ENCODE assay signal across 9 cellular contexts in genomic region chr9:137150485-137151060, GRCh38. TPM values are rescaled to one million over a fixed set of nuclear protein-coding genes. Genes with fewer than 3 reads are reported as not detected.
DNase-seq lines count a peak whose midpoint lies in the region; ATAC-seq and TF ChIP-seq lines count a peak whose summit lies in the region.
"Had no signal": no experiment of that assay in that cellular context is flagged by ENCODE, and none has a peak within 500 bp of the region (broad histone marks: within the 10 kb centered on the region; RNA-seq: fewer than 3 reads in every experiment).

No MANE protein-coding gene starts in this region.

- WGBS in stomach, 5 donors, result 22 to 42% (median 35%) methylated on average over 23 of the region's 23 CpGs

- DNase-seq in NCI-H345 (lab: John Stamatoyannopoulos, UW) (peak; percentile 75), NCI-H345 treated with DMSO at 0.1 percent for 48 hours (lab: John Stamatoyannopoulos, UW; ENCODE audit: unreplicated experiment) (no peak), HCT116 (ENCODE audit: low read depth, low spot score) (peak; percentile 81), NCI-H146 (lab: John Stamatoyannopoulos, UW) (peak; percentile 91), activated B cell treated with CpG ODN at 0.5 μM for 24 hours (peak; percentile 55), stomach (peak; percentile 67), nephron progenitor cell (no peak)

- TF ChIP-seq RAD21 in HCT116 (IDR thresholded peaks at IDR 0.05; ENCODE audit: low read depth), result no peak

- H3K9ac ChIP-seq in HCT116 (ENCODE audit: low read length), result no peak overlapping the region

- H2AFZ ChIP-seq in HCT116 (ENCODE audit: low read depth, low read length, poor library complexity, severe bottlenecking), result no peak overlapping the region

- peaks cover 8% of the 10 kb centered on the region for H3K27me3 Mint-ChIP-seq in activated B cell treated with CpG ODN at 0.5 μM for 24 hours
- H3K27me3 Mint-ChIP-seq in nephron progenitor cell (ENCODE audit: low read depth, poor library complexity), result peaks cover 57% of the 10 kb centered on the region

- RAD21 ChIA-PET in HCT116 (lab: Charles Lee; ENCODE audit: low non-redundant PET in 1 of 2, low total read pairs in 2 of 2, uncharacterized antibody in 2 of 2, unreplicated experiment in 2 of 2), result interaction anchor here (0.6 to 1.2 kb wide), 7 partner anchors 11 to 279 kb away, joined by 3 to 11 read pairs (median 7); partner anchors contain the start of genes ANAPC2 (in 1 of the 2) and SSNA1 (in 1 of the 2)

- H3K4me3 Mint-ChIP-seq in activated B cell treated with CpG ODN at 0.5 μM for 24 hours (no peak overlapping the region), nephron progenitor cell (no peak overlapping the region)

- H3K79me2 ChIP-seq in HCT116 (ENCODE audit: insufficient read depth, low read length), result no peaks in the 10 kb centered on the region

- BruUV-seq in HCT116 (replicated peaks; lab: Mats Ljungman, UMichigan), result no TSS peak

- H3K27me3 ChIP-seq in HCT116 (ENCODE audit: insufficient read depth, low read length) (no peaks in the 10 kb centered on the region), stomach (peaks cover 3 to 66% (median 32%) of the 10 kb centered on the region in 3 donors)

- ATAC-seq in HCT116, result peak; percentile 75
- ATAC-seq in activated B cell treated with CpG ODN at 0.5 μM for 24 hours (ENCODE audit: low read depth), result peak; percentile 66
- no peak for ATAC-seq in GM18873 (IDR thresholded peaks at IDR 0.05; ENCODE audit: low FRiP score, unreplicated experiment)

- H3K9me3 Mint-ChIP-seq in activated B cell treated with CpG ODN at 0.5 μM for 24 hours (no peaks in the 10 kb centered on the region), nephron progenitor cell (peaks cover 18% of the 10 kb centered on the region)

- H3K4me3 ChIP-seq in HCT116 (replicated peaks in 1 of 2; ENCODE audit: low read depth in 1 of 2, low read length in 2 of 2) (no peak overlapping the region), stomach (no peak overlapping the region)

- POLR2A ChIA-PET in HCT116 (lab: Charles Lee) (interaction anchor here (0.6 to 3.1 kb wide), 18 partner anchors 11 to 906 kb away, joined by 3 to 20 read pairs (median 4); partner anchors contain the start of genes ANAPC2, LRRC26, NRARP and SSNA1), activated B cell treated with CpG ODN at 0.5 μM for 24 hours (lab: Charles Lee) (interaction anchor here (0.6 to 3.1 kb wide), 17 partner anchors 11 to 842 kb away, joined by 3 to 76 read pairs (median 8); partner anchors contain the start of genes ANAPC2, GRIN1, MAN1B1 and SSNA1)

- intact Hi-C loops in HCT116 (cut with micrococcal nuclease) (no loop called here), activated B cell treated with CpG ODN at 0.5 μM for 24 hours (cut with micrococcal nuclease) (loop anchor here (1.0 to 2.0 kb wide), 8 partner anchors 21 to 359 kb away; partner anchors contain the start of genes ANAPC2, MAN1B1, PAXX and RNF208), stomach (cut with DNase I; ENCODE audit: low total_unique reads) (no loop called here)

- H3K27ac ChIP-seq in HCT116 (ENCODE audit: low read depth, low read length), result peak overlapping the region; percentile 47; the same call in 1 of the 2 replicates
- no peak overlapping the region for H3K27ac ChIP-seq in stomach

- no peaks in the 10 kb centered on the region for H3K9me2 ChIP-seq in HCT116 (ENCODE audit: insufficient read depth)

- H4K20me1 ChIP-seq in HCT116 (ENCODE audit: insufficient read depth), result no peaks in the 10 kb centered on the region

- no peak for TF ChIP-seq EP300 in stomach (IDR thresholded peaks at IDR 0.05)

- H3K4me1 ChIP-seq in HCT116 (ENCODE audit: control insufficient read depth in 1 of 2, insufficient read depth in 2 of 2, low read length in 2 of 2), result peaks cover 12 to 22% of the 10 kb centered on the region in 2 experiments
- no peaks in the 10 kb centered on the region for H3K4me1 ChIP-seq in stomach

- TF ChIP-seq POLR2A in HCT116 (IDR thresholded peaks at IDR 0.05; ENCODE audit: borderline replicate concordance, extremely low read depth, insufficient read depth, insufficient read length) (no peak), stomach (IDR thresholded peaks at IDR 0.05) (no peak)

- CTCF ChIA-PET in HCT116 (lab: Charles Lee) (interaction anchor here (0.7 to 2.7 kb wide), 17 partner anchors 11 to 1220 kb away, joined by 3 to 15 read pairs (median 6); partner anchors contain the start of genes ANAPC2, MAN1B1, RNF224 and SSNA1), activated B cell treated with CpG ODN at 0.5 μM for 24 hours (lab: Charles Lee) (interaction anchor here (0.6 to 1.1 kb wide), 4 partner anchors 14 to 115 kb away, joined by 3 to 4 read pairs (median 3); partner anchors contain the start of gene TPRN)

- TF ChIP-seq CTCF in HCT116 (IDR thresholded peaks at IDR 0.05 in 2 of 3, conservative IDR thresholded peaks at IDR 0.05 in 1 of 3; ENCODE audit: borderline replicate concordance in 1 of 3, insufficient read depth in 1 of 3, low read depth in 2 of 3, low read length in 2 of 3), result no peak
- TF ChIP-seq CTCF in activated B cell treated with CpG ODN at 0.5 μM for 24 hours (IDR thresholded peaks at IDR 0.05), result no peak
- TF ChIP-seq CTCF in stomach (IDR thresholded peaks at IDR 0.05), result no peak
- no peak for TF ChIP-seq CTCF in nephron progenitor cell (IDR thresholded peaks at IDR 0.05)

- H3K36me3 Mint-ChIP-seq in activated B cell treated with CpG ODN at 0.5 μM for 24 hours (ENCODE audit: low read depth), result no peaks in the 10 kb centered on the region
- no peaks in the 10 kb centered on the region for H3K36me3 Mint-ChIP-seq in nephron progenitor cell (ENCODE audit: low read depth)

- no peaks in the 10 kb centered on the region for H3K36me3 ChIP-seq in HCT116 (ENCODE audit: control insufficient read depth in 1 of 2, insufficient read depth in 2 of 2, low read length in 2 of 2)
- no peaks in the 10 kb centered on the region for H3K36me3 ChIP-seq in stomach

- H3K9me3 ChIP-seq in HCT116 (ENCODE audit: control insufficient read depth in 1 of 2, insufficient read depth in 1 of 2, low read depth in 1 of 2, low read length in 2 of 2), result no peaks in the 10 kb centered on the region; a peak in 1 of 4 replicates
- H3K9me3 ChIP-seq in stomach, result peaks cover 0 to 3% (median 0%) of the 10 kb centered on the region in 4 donors

- H3K27ac Mint-ChIP-seq in activated B cell treated with CpG ODN at 0.5 μM for 24 hours, result peak overlapping the region; percentile 92
- no peak overlapping the region for H3K27ac Mint-ChIP-seq in nephron progenitor cell

- H3K4me1 Mint-ChIP-seq in activated B cell treated with CpG ODN at 0.5 μM for 24 hours, result peaks cover 14% of the 10 kb centered on the region
- no peaks in the 10 kb centered on the region for H3K4me1 Mint-ChIP-seq in nephron progenitor cell

- no peak overlapping the region for H3K4me2 ChIP-seq in HCT116 (ENCODE audit: low read length)

TF ChIP-seq in HCT116, 20 proteins besides CTCF, POLR2A, EP300 and RAD21 (continues in another document):
- TF ChIP-seq REST (IDR thresholded peaks at IDR 0.05; ENCODE audit: low read depth) (no peak), MAX (IDR thresholded peaks at IDR 0.05) (no peak), ELF1 (IDR thresholded peaks at IDR 0.05; ENCODE audit: borderline replicate concordance, low read depth) (no peak)

RNA-seq across cellular contexts. Expression of gene GRIN1, which starts 11.6 kb away (rescaled TPM):
- total RNA-seq in HCT116 (2021; ENCODE audit: unreplicated experiment), result 23.1 TPM
- 8.6 and 12.5 TPM in 2 replicates for polyA plus RNA-seq in HCT116 (2012)
- 0.22 TPM in 1 of 2 replicates, not detected in the other for total RNA-seq in activated B cell treated with CpG ODN at 0.5 μM for 24 hours
- total RNA-seq in stomach, result under 1 TPM in 1 of 5 donors, not detected in 4; 0.55 TPM
- polyA plus RNA-seq in stomach, result under 1 TPM in 2 of 3 donors, not detected in 1; 0.25 to 0.31 TPM
- polyA plus RNA-seq: AG04450 had no signal

RNA-seq across cellular contexts. Expression of gene LRRC26, which starts 19.3 kb away (rescaled TPM):
- 2.4 TPM for total RNA-seq in HCT116 (2021; ENCODE audit: unreplicated experiment)
- 2.1 and 2.9 TPM in 2 replicates for polyA plus RNA-seq in HCT116 (2012)
- 0.31 TPM in 1 of 2 replicates, not detected in the other for total RNA-seq in activated B cell treated with CpG ODN at 0.5 μM for 24 hours
- 100 to 1,000 TPM in 1 of 5 donors, 10 to 100 TPM in 1, 1 to 10 TPM in 1, not detected in 2; 2.6 to 440 (median 11.2) TPM for total RNA-seq in stomach
- polyA plus RNA-seq in stomach, result 1 to 10 TPM in 2 of 3 donors, under 1 TPM in 1; 1.00 to 7.7 (median 3.7) TPM
- polyA plus RNA-seq: AG04450 had no signal

RNA-seq across cellular contexts. Expression of gene TMEM210, which starts 21.3 kb away (rescaled TPM):
- total RNA-seq in HCT116 (2021; ENCODE audit: unreplicated experiment) (not detected), activated B cell treated with CpG ODN at 0.5 μM for 24 hours (not detected in 2 replicates), stomach (not detected)
- polyA plus RNA-seq in HCT116 (2012), result not detected in 2 replicates
- polyA plus RNA-seq in stomach, result not detected
- polyA plus RNA-seq: AG04450 had no signal

RNA-seq across cellular contexts. Expression of gene DPP7, which starts 36.0 kb away (rescaled TPM):
- total RNA-seq in HCT116 (2021; ENCODE audit: unreplicated experiment) (291 TPM), activated B cell treated with CpG ODN at 0.5 μM for 24 hours (254 and 259 TPM in 2 replicates), stomach (100 to 1,000 TPM in 3 of 5 donors, 10 to 100 TPM in 2; 25.9 to 251 (median 103) TPM)
- polyA plus RNA-seq in HCT116 (2012), result 302 and 326 TPM in 2 replicates
- polyA plus RNA-seq in stomach, result 100 to 1,000 TPM; 325 to 346 (median 338) TPM

RNA-seq across cellular contexts. Expression of gene ANAPC2, which starts 37.8 kb away (rescaled TPM):
- 75.5 TPM for total RNA-seq in HCT116 (2021; ENCODE audit: unreplicated experiment)
- polyA plus RNA-seq in HCT116 (2012), result 54.9 and 61.4 TPM in 2 replicates
- 75.7 and 93.9 TPM in 2 replicates for total RNA-seq in activated B cell treated with CpG ODN at 0.5 μM for 24 hours
- 100 to 1,000 TPM in 1 of 5 donors, 10 to 100 TPM in 4; 35.8 to 147 (median 42.9) TPM for total RNA-seq in stomach
- polyA plus RNA-seq in stomach, result 10 to 100 TPM; 26.1 to 45.0 (median 40.7) TPM

Comparison
In these comparisons a context has a peak if more than half of its experiments do, and no peak if none do; other contexts are left out.
1. DNase-seq: peak in NCI-H345 (single experiment), HCT116 (single experiment), NCI-H146 (single experiment), activated B cell treated with CpG ODN at 0.5 μM for 24 hours (single experiment) and stomach (single experiment); none in NCI-H345 treated with DMSO at 0.1 percent for 48 hours (single experiment) and nephron progenitor cell (single experiment).
2. RNA of gene GRIN1, which starts 11.6 kb away (total RNA-seq): 23.1 TPM in HCT116 (single experiment); 0.22 TPM in activated B cell treated with CpG ODN at 0.5 μM for 24 hours and 0.55 TPM in stomach; every median in the first group is over 10 times any median in the second.